In genomic region chr1:9728451-9729295, GRCh38 we compare ENCODE assay signal across 14 cellular contexts.
DNase-seq lines count a peak whose midpoint lies in the region; ATAC-seq and TF ChIP-seq lines count a peak whose summit lies in the region.
"Had no signal": no experiment of that assay in that cellular context is flagged by ENCODE, and none has a peak within 500 bp of the region (broad histone marks: within the 10 kb centered on the region; RNA-seq: fewer than 3 reads in every experiment).

No MANE protein-coding gene starts in this region.

- no peak overlapping the region for H3K9ac ChIP-seq in colonic mucosa (ENCODE audit: low read depth in 2 of 2, low read length in 2 of 2)

- ATAC-seq in GM18517 (IDR thresholded peaks at IDR 0.05; ENCODE audit: unreplicated experiment) = no peak

- H3K4me1 ChIP-seq in colonic mucosa = no peaks in the 10 kb centered on the region

- H3K27me3 ChIP-seq in GM06990 (replicated peaks; ENCODE audit: control insufficient read depth, insufficient read depth, low read length) (no peaks in the 10 kb centered on the region), colonic mucosa (no peaks in the 10 kb centered on the region)
- H3K27me3 ChIP-seq: brain microvascular endothelial cell had no signal

- intact Hi-C loops in colonic mucosa (cut with DNase I) = no loop called here

- H3K9me3 ChIP-seq in colonic mucosa = no peaks in the 10 kb centered on the region

- H3K4me3 ChIP-seq in GM06990 (replicated peaks; ENCODE audit: low read depth, low read length) (no peak overlapping the region), colonic mucosa (no peak overlapping the region)
- H3K4me3 ChIP-seq: skin epidermis had no signal

- TF ChIP-seq CTCF in GM06990 (IDR thresholded peaks at IDR 0.05; ENCODE audit: insufficient read depth, low read length, poor library complexity, severe bottlenecking) (no peak), colonic mucosa (IDR thresholded peaks at IDR 0.05) (no peak)

- DNase-seq in GM06990 (ENCODE audit: extremely low read depth, insufficient read length) (peak; percentile 12), superior temporal gyrus (ENCODE audit: extremely low spot score) (no peak), colonic mucosa (no peak), foreskin melanocyte (no peak)
- peak; percentile 85 for DNase-seq in activated CD4-positive, alpha-beta T cell treated with anti-CD3 and anti-CD28 coated beads for 48 hours
- peak; percentile 46 to 72 (median 72) for DNase-seq in stimulated activated CD4-positive, alpha-beta T cell treated with anti-CD3 and anti-CD28 coated beads, Interleukin-12 subunit alpha, Interleukin-12 subunit beta, amount 100 ng/mL, for 48 hours (ENCODE audit: low read depth in 2 of 3, low spot score in 1 of 3)
- DNase-seq: brain microvascular endothelial cell, Calu3, foreskin fibroblast, midbrain, NCI-H226 had no signal

- peak overlapping the region; percentile 34 for H3K27ac ChIP-seq in angular gyrus (ENCODE audit: low read depth, low read length)
- H3K27ac ChIP-seq in colonic mucosa = no peak overlapping the region
- H3K27ac ChIP-seq: brain microvascular endothelial cell had no signal

- H3K36me3 ChIP-seq in GM06990 (ENCODE audit: control insufficient read depth, insufficient read depth, low read length) (peaks cover 53% of the 10 kb centered on the region), colonic mucosa (peaks cover 32% of the 10 kb centered on the region)

Comparison
In these comparisons a context has a peak if more than half of its experiments do, and no peak if none do; other contexts are left out.
1. DNase-seq: peak in GM06990 (single experiment), activated CD4-positive, alpha-beta T cell treated with anti-CD3 and anti-CD28 coated beads for 48 hours (single experiment) and stimulated activated CD4-positive, alpha-beta T cell treated with anti-CD3 and anti-CD28 coated beads, Interleukin-12 subunit alpha, Interleukin-12 subunit beta, amount 100 ng/mL, for 48 hours (3 of 3); none in superior temporal gyrus (single experiment), colonic mucosa (single experiment) and foreskin melanocyte (single experiment).